ENCODE assay signal across 13 cellular contexts in genomic region chrX:42096262-42096939, GRCh38.
DNase-seq lines count a peak whose midpoint lies in the region; ATAC-seq, FAIRE-seq and TF ChIP-seq lines count a peak whose summit lies in the region.
"Had no signal": no experiment of that assay in that cellular context is flagged by ENCODE, and none has a peak within 500 bp of the region (broad histone marks: within the 10 kb centered on the region; RNA-seq: fewer than 3 reads in every experiment).

No MANE protein-coding gene starts in this region.

- TF ChIP-seq POLR2A in GM12892 (IDR thresholded peaks at IDR 0.05; ENCODE audit: low read depth, low read length): no peak
- no peak for TF ChIP-seq POLR2A in prostate gland (IDR thresholded peaks at IDR 0.05)

- H3K4me1 ChIP-seq in PC-3 (ENCODE audit: insufficient read depth, low read length) (peaks cover 16% of the 10 kb centered on the region), osteoblast (ENCODE audit: insufficient read depth, low read length) (peaks cover 6% of the 10 kb centered on the region), prostate gland (replicated peaks) (no peaks in the 10 kb centered on the region)
- H3K4me1 ChIP-seq: esophagus muscularis mucosa had no signal

- H3K4me2 ChIP-seq in PC-3 (ENCODE audit: low read length) (no peak overlapping the region), osteoblast (ENCODE audit: insufficient read depth, low read length) (no peak overlapping the region)

- H3K79me2 ChIP-seq in PC-3 (ENCODE audit: low read length) (no peaks in the 10 kb centered on the region), osteoblast (ENCODE audit: insufficient read depth, low read length) (no peaks in the 10 kb centered on the region)

- DNase-seq in ELF-1 (ENCODE audit: low read depth, low spot score) (peak; percentile 47), PC-3 (peak; percentile 67), epithelial cell of proximal tubule (ENCODE audit: low read depth) (peak; percentile 95), osteoblast (ENCODE audit: insufficient read length, low spot score, missing footprints) (peak; percentile 47), GM12892 (ENCODE audit: insufficient read length) (no peak), prostate gland (ENCODE audit: low spot score) (no peak), NCI-H446 (lab: John Stamatoyannopoulos, UW) (no peak)
- no peak for DNase-seq in activated effector memory CD4-positive, alpha-beta T cell treated with anti-CD3 and anti-CD28 coated beads, Interleukin-2, amount 50 U/mL, for 16 hours
- DNase-seq: activated CD8-positive, alpha-beta T cell treated with anti-CD3 and anti-CD28 coated beads for 36 hours; NCI-H2081 treated with DMSO at 0.1 percent for 48 hours; SHP77; stimulated activated naive B cell treated with anti-CD40 and anti-IgM and Interleukin-4, amounts not matched to agents 10 μg/mL and 1 μg/mL and 100 μg/mL, for 72 hours had no signal

- BruUV-seq in PC-3 (replicated peaks; lab: Mats Ljungman, UMichigan): no TSS peak

- intact Hi-C loops in PC-3 (cut with micrococcal nuclease) (no loop called here), prostate gland (cut with DNase I) (no loop called here)

- H4K20me1 ChIP-seq in PC-3 (ENCODE audit: low read length): no peaks in the 10 kb centered on the region
- no peaks in the 10 kb centered on the region for H4K20me1 ChIP-seq in osteoblast (ENCODE audit: insufficient read depth, low read length)

- no peaks in the 10 kb centered on the region for H3K9me3 ChIP-seq in PC-3 (ENCODE audit: low read length)
- no peaks in the 10 kb centered on the region for H3K9me3 ChIP-seq in osteoblast (ENCODE audit: low read depth, low read length)
- H3K9me3 ChIP-seq in prostate gland: no peaks in the 10 kb centered on the region
- H3K9me3 ChIP-seq: esophagus muscularis mucosa had no signal

- H3K27me3 ChIP-seq in PC-3 (ENCODE audit: low read length) (no peaks in the 10 kb centered on the region), osteoblast (ENCODE audit: insufficient read depth, low read length) (peaks cover 3% of the 10 kb centered on the region), prostate gland (replicated peaks; ENCODE audit: insufficient read depth) (no peaks in the 10 kb centered on the region)
- H3K27me3 ChIP-seq: esophagus muscularis mucosa had no signal

- CTCF ChIA-PET in PC-3 (lab: Charles Lee): no interaction called here

- H2AFZ ChIP-seq in PC-3 (ENCODE audit: low read length): peak overlapping the region; percentile 50; the same call in 1 of the 2 replicates
- no peak overlapping the region for H2AFZ ChIP-seq in osteoblast (ENCODE audit: low read length)

- no peaks in the 10 kb centered on the region for H3F3A ChIP-seq in PC-3 (ENCODE audit: low read length, unreplicated experiment)

- H3K27ac ChIP-seq in PC-3 (ENCODE audit: low read length) (peak overlapping the region; percentile 61), osteoblast (ENCODE audit: low read depth, low read length) (peak overlapping the region; percentile 69), prostate gland (no peak overlapping the region)
- H3K27ac ChIP-seq: esophagus muscularis mucosa had no signal

- POLR2A ChIA-PET in PC-3 (lab: Charles Lee; ENCODE audit: unreplicated experiment): no interaction called here

- H3K4me3 ChIP-seq in PC-3 (ENCODE audit: low read length) (no peak overlapping the region), epithelial cell of proximal tubule (ENCODE audit: low read depth, low read length) (no peak overlapping the region), osteoblast (ENCODE audit: insufficient read depth, low read length) (no peak overlapping the region), prostate gland (no peak overlapping the region)
- H3K4me3 ChIP-seq: esophagus muscularis mucosa had no signal

- WGBS in prostate gland: 82% methylated on average over 9 of the region's 9 CpGs

- H3K36me3 ChIP-seq in PC-3 (ENCODE audit: low read depth, low read length) (no peaks in the 10 kb centered on the region), osteoblast (ENCODE audit: insufficient read depth, low read length) (no peaks in the 10 kb centered on the region), prostate gland (no peaks in the 10 kb centered on the region)
- H3K36me3 ChIP-seq: esophagus muscularis mucosa had no signal

- ATAC-seq in PC-3: no peak
- ATAC-seq: activated CD8-positive, alpha-beta T cell treated with anti-CD3 and anti-CD28 coated beads for 36 hours; stimulated activated naive B cell treated with anti-CD40 and anti-IgM and Interleukin-4, amounts not matched to agents 10 μg/mL and 1 μg/mL and 100 μg/mL, for 72 hours had no signal

- FAIRE-seq in GM12892 (lab: Jason Lieb, UNC): no peak

- H3K9ac ChIP-seq in PC-3 (ENCODE audit: low read length): no peak overlapping the region

- H3K9me2 ChIP-seq in PC-3 (replicated peaks; ENCODE audit: low read length): no peaks in the 10 kb centered on the region

- TF ChIP-seq CTCF in PC-3 (conservative IDR thresholded peaks at IDR 0.05; ENCODE audit: low read depth, low read length) (no peak), epithelial cell of proximal tubule (conservative IDR thresholded peaks at IDR 0.05; ENCODE audit: low read depth, low read length) (no peak), osteoblast (IDR thresholded peaks at IDR 0.05; ENCODE audit: extremely low read depth, low read depth, low read length) (no peak), prostate gland (IDR thresholded peaks at IDR 0.05) (no peak)

Comparison
In these comparisons a context has a peak if more than half of its experiments do, and no peak if none do; other contexts are left out.
1. DNase-seq: peak in ELF-1 (single experiment), PC-3 (single experiment), epithelial cell of proximal tubule (single experiment) and osteoblast (single experiment); none in GM12892 (single experiment), prostate gland (single experiment), NCI-H446 (0 of 2) and activated effector memory CD4-positive, alpha-beta T cell treated with anti-CD3 and anti-CD28 coated beads, Interleukin-2, amount 50 U/mL, for 16 hours (single experiment).
2. H3K27ac ChIP-seq: peak in PC-3 (single experiment) and osteoblast (single experiment); none in prostate gland (0 of 2).